In genomic region chr13:94345374-94346195, GRCh38 we compare ENCODE assay signal across 8 cellular contexts.
DNase-seq lines count a peak whose midpoint lies in the region; ATAC-seq and TF ChIP-seq lines count a peak whose summit lies in the region.

No MANE protein-coding gene starts in this region.

- POLR2A ChIA-PET in activated naive CD8-positive, alpha-beta T cell treated with anti-CD3 and anti-CD28 coated beads, Interleukin-2, amount 10 ng/mL, durations not matched to agents 7 days and 5 days (lab: Charles Lee): interaction anchor here (0.7 kb wide), 1 partner anchor 71 kb away, joined by 3 read pairs; no protein-coding TSS in a partner anchor

- no peaks in the 10 kb centered on the region for H3K36me3 ChIP-seq in endodermal cell (ENCODE audit: control insufficient read depth, insufficient read depth, low read length)
- H3K36me3 ChIP-seq in HAP-1 (replicated peaks): no peaks in the 10 kb centered on the region

- peaks cover 3% of the 10 kb centered on the region for H3K27me3 Mint-ChIP-seq in activated naive CD8-positive, alpha-beta T cell treated with anti-CD3 and anti-CD28 coated beads, Interleukin-2, amount 10 ng/mL, durations not matched to agents 7 days and 5 days
- H3K27me3 Mint-ChIP-seq in activated naive CD8-positive, alpha-beta T cell treated with anti-CD3 and anti-CD28 coated beads for 36 hours: no peaks in the 10 kb centered on the region
- peaks cover 58% of the 10 kb centered on the region for H3K27me3 Mint-ChIP-seq in endodermal cell (ENCODE audit: insufficient read depth)
- H3K27me3 Mint-ChIP-seq in stimulated activated naive B cell treated with anti-CD40 and anti-IgM and Interleukin-4, amounts not matched to agents 10 μg/mL and 1 μg/mL and 100 μg/mL, for 72 hours: no peaks in the 10 kb centered on the region

- H3K9me3 Mint-ChIP-seq in activated naive CD8-positive, alpha-beta T cell treated with anti-CD3 and anti-CD28 coated beads, Interleukin-2, amount 10 ng/mL, durations not matched to agents 7 days and 5 days: no peaks in the 10 kb centered on the region
- no peaks in the 10 kb centered on the region for H3K9me3 Mint-ChIP-seq in activated naive CD8-positive, alpha-beta T cell treated with anti-CD3 and anti-CD28 coated beads for 36 hours
- no peaks in the 10 kb centered on the region for H3K9me3 Mint-ChIP-seq in endodermal cell
- H3K9me3 Mint-ChIP-seq in stimulated activated naive B cell treated with anti-CD40 and anti-IgM and Interleukin-4, amounts not matched to agents 10 μg/mL and 1 μg/mL and 100 μg/mL, for 72 hours: no peaks in the 10 kb centered on the region

- TF ChIP-seq CTCF in endodermal cell (conservative IDR thresholded peaks at IDR 0.05): peak; percentile 58

- 81 to 87% methylated on average over 6 to 8 of the region's 8 CpGs for WGBS in endodermal cell (ENCODE audit: insufficient coverage in 1 of 2, insufficient read length in 1 of 2), 2 experiments

- no peak overlapping the region for H3K27ac Mint-ChIP-seq in activated naive CD8-positive, alpha-beta T cell treated with anti-CD3 and anti-CD28 coated beads, Interleukin-2, amount 10 ng/mL, durations not matched to agents 7 days and 5 days
- no peak overlapping the region for H3K27ac Mint-ChIP-seq in activated naive CD8-positive, alpha-beta T cell treated with anti-CD3 and anti-CD28 coated beads for 36 hours
- no peak overlapping the region for H3K27ac Mint-ChIP-seq in endodermal cell
- no peak overlapping the region for H3K27ac Mint-ChIP-seq in stimulated activated naive B cell treated with anti-CD40 and anti-IgM and Interleukin-4, amounts not matched to agents 10 μg/mL and 1 μg/mL and 100 μg/mL, for 72 hours

- H3K4me3 ChIP-seq in endodermal cell (ENCODE audit: low read length): no peak overlapping the region
- H3K4me3 ChIP-seq in HAP-1: no peak overlapping the region

- no peak overlapping the region for H3K27ac ChIP-seq in endodermal cell (ENCODE audit: low read depth, low read length)

- H3K27me3 ChIP-seq in endodermal cell (ENCODE audit: control insufficient read depth, insufficient read depth, low read length, poor library complexity, severe bottlenecking) (peaks cover 7% of the 10 kb centered on the region), HAP-1 (ENCODE audit: low read depth) (no peaks in the 10 kb centered on the region)

- in situ Hi-C loops in HAP-1 (cut with MboI; ENCODE audit: low sequenced_read_pairs): no loop called here

- peaks cover 6% of the 10 kb centered on the region for H3K4me1 ChIP-seq in endodermal cell (ENCODE audit: control insufficient read depth, insufficient read depth, low read length)
- H3K4me1 ChIP-seq in HAP-1: peaks cover 8% of the 10 kb centered on the region

- no peaks in the 10 kb centered on the region for H3K36me3 Mint-ChIP-seq in activated naive CD8-positive, alpha-beta T cell treated with anti-CD3 and anti-CD28 coated beads, Interleukin-2, amount 10 ng/mL, durations not matched to agents 7 days and 5 days
- no peaks in the 10 kb centered on the region for H3K36me3 Mint-ChIP-seq in activated naive CD8-positive, alpha-beta T cell treated with anti-CD3 and anti-CD28 coated beads for 36 hours
- H3K36me3 Mint-ChIP-seq in endodermal cell (ENCODE audit: low read depth): peaks cover 9% of the 10 kb centered on the region
- H3K36me3 Mint-ChIP-seq in stimulated activated naive B cell treated with anti-CD40 and anti-IgM and Interleukin-4, amounts not matched to agents 10 μg/mL and 1 μg/mL and 100 μg/mL, for 72 hours: no peaks in the 10 kb centered on the region

- DNase-seq in activated naive CD8-positive, alpha-beta T cell treated with anti-CD3 and anti-CD28 coated beads, Interleukin-2, amount 10 ng/mL, durations not matched to agents 7 days and 5 days: no peak
- DNase-seq in activated naive CD8-positive, alpha-beta T cell treated with anti-CD3 and anti-CD28 coated beads for 36 hours: no peak
- peak; percentile 17 for DNase-seq in NCI-H2171 (lab: John Stamatoyannopoulos, UW)
- no peak for DNase-seq in endodermal cell
- DNase-seq in stimulated activated naive B cell treated with anti-CD40 and anti-IgM and Interleukin-4, amounts not matched to agents 10 μg/mL and 1 μg/mL and 100 μg/mL, for 72 hours: no peak
- DNase-seq in retina: no peak
- no peak for DNase-seq in HAP-1 (ENCODE audit: low spot score in 2 of 2)

- H3K9me3 ChIP-seq in endodermal cell (ENCODE audit: control insufficient read depth, low read length) (no peaks in the 10 kb centered on the region), HAP-1 (no peaks in the 10 kb centered on the region)

- H3K9ac ChIP-seq in endodermal cell (ENCODE audit: extremely low read depth, low read length, poor library complexity, severe bottlenecking): no peak overlapping the region

- H3K4me3 Mint-ChIP-seq in activated naive CD8-positive, alpha-beta T cell treated with anti-CD3 and anti-CD28 coated beads, Interleukin-2, amount 10 ng/mL, durations not matched to agents 7 days and 5 days: no peak overlapping the region
- no peak overlapping the region for H3K4me3 Mint-ChIP-seq in activated naive CD8-positive, alpha-beta T cell treated with anti-CD3 and anti-CD28 coated beads for 36 hours
- no peak overlapping the region for H3K4me3 Mint-ChIP-seq in endodermal cell
- H3K4me3 Mint-ChIP-seq in stimulated activated naive B cell treated with anti-CD40 and anti-IgM and Interleukin-4, amounts not matched to agents 10 μg/mL and 1 μg/mL and 100 μg/mL, for 72 hours: no peak overlapping the region

- peaks cover 6% of the 10 kb centered on the region for H3K4me1 Mint-ChIP-seq in activated naive CD8-positive, alpha-beta T cell treated with anti-CD3 and anti-CD28 coated beads, Interleukin-2, amount 10 ng/mL, durations not matched to agents 7 days and 5 days
- peaks cover 16% of the 10 kb centered on the region for H3K4me1 Mint-ChIP-seq in activated naive CD8-positive, alpha-beta T cell treated with anti-CD3 and anti-CD28 coated beads for 36 hours
- H3K4me1 Mint-ChIP-seq in endodermal cell: peaks cover 13% of the 10 kb centered on the region
- peaks cover 0 to 3% of the 10 kb centered on the region in 2 donors for H3K4me1 Mint-ChIP-seq in stimulated activated naive B cell treated with anti-CD40 and anti-IgM and Interleukin-4, amounts not matched to agents 10 μg/mL and 1 μg/mL and 100 μg/mL, for 72 hours

- ATAC-seq in activated naive CD8-positive, alpha-beta T cell treated with anti-CD3 and anti-CD28 coated beads, Interleukin-2, amount 10 ng/mL, durations not matched to agents 7 days and 5 days (ENCODE audit: low read depth): peak; percentile 68
- peak; percentile 70 to 72 for ATAC-seq in stimulated activated naive B cell treated with anti-CD40 and anti-IgM and Interleukin-4, amounts not matched to agents 10 μg/mL and 1 μg/mL and 100 μg/mL, for 72 hours (replicated peaks)
- ATAC-seq in HG03457 (IDR thresholded peaks at IDR 0.05; ENCODE audit: unreplicated experiment): no peak
